15 cellular contexts compared by ENCODE assay signal in genomic region chr15:60799885-60800728, GRCh38.
A peak's percentile ranks its signal among the peaks of the same experiment; 100 is the strongest.
DNase-seq lines count a peak whose midpoint lies in the region; ATAC-seq and TF ChIP-seq lines count a peak whose summit lies in the region.
"Had no signal": no experiment of that assay in that cellular context is flagged by ENCODE, and none has a peak within 500 bp of the region (broad histone marks: within the 10 kb centered on the region; RNA-seq: fewer than 3 reads in every experiment).

No MANE protein-coding gene starts in this region.

- H3K4me3 ChIP-seq in AG10803 (ENCODE audit: low read length) = no peak overlapping the region
- H3K4me3 ChIP-seq in Loucy (ENCODE audit: low read length, poor library complexity, severe bottlenecking) = no peak overlapping the region
- no peak overlapping the region for H3K4me3 ChIP-seq in adrenal gland
- H3K4me3 ChIP-seq in mucosa of descending colon = no peak overlapping the region
- no peak overlapping the region for H3K4me3 ChIP-seq in mammary epithelial cell (replicated peaks in 1 of 3; ENCODE audit: insufficient read depth in 1 of 3, low read depth in 2 of 3, low read length in 3 of 3)
- H3K4me3 ChIP-seq: cardiac muscle cell, GM12878 had no signal

- H3K9ac ChIP-seq in Loucy (ENCODE audit: low read depth, low read length, poor library complexity, severe bottlenecking) (no peak overlapping the region), mammary epithelial cell (ENCODE audit: insufficient read depth, low read length) (no peak overlapping the region)

- no peaks in the 10 kb centered on the region for H3K4me1 Mint-ChIP-seq in CD14-positive monocyte

- peak overlapping the region in 3 of 5 donors; percentile 2 to 24 (median 19) for H3K27ac ChIP-seq in adrenal gland
- no peak overlapping the region for H3K27ac ChIP-seq in mammary epithelial cell (ENCODE audit: insufficient read depth, low read depth, low read length)
- H3K27ac ChIP-seq: cardiac muscle cell had no signal

- H3K4me1 ChIP-seq in Loucy (ENCODE audit: insufficient read depth, low read length, poor library complexity, severe bottlenecking) (peaks cover 22% of the 10 kb centered on the region), adrenal gland (replicated peaks in 1 of 2) (peaks cover 5 to 18% of the 10 kb centered on the region in 2 donors), mucosa of descending colon (ENCODE audit: low read depth) (no peaks in the 10 kb centered on the region), mammary epithelial cell (ENCODE audit: insufficient read depth, low read length) (no peaks in the 10 kb centered on the region)

- H3K4me2 ChIP-seq in Loucy (ENCODE audit: low read depth, low read length, poor library complexity, severe bottlenecking) = no peak overlapping the region
- no peak overlapping the region for H3K4me2 ChIP-seq in mammary epithelial cell (ENCODE audit: insufficient read depth, low read depth, low read length)

- peak; percentile 52 for ATAC-seq in mucosa of descending colon
- ATAC-seq: GM12878 had no signal

- H2AFZ ChIP-seq in Loucy (ENCODE audit: low read length) = peak overlapping the region; percentile 26
- no peak overlapping the region for H2AFZ ChIP-seq in mammary epithelial cell (ENCODE audit: low read depth, low read length)

- intact Hi-C loops in adrenal gland (cut with DNase I) (no loop called here), mucosa of descending colon (cut with DNase I, micrococcal nuclease) (no loop called here), mammary epithelial cell (cut with micrococcal nuclease) (loop anchor here (10.0 kb wide), 1 partner anchor 205 kb away; no protein-coding TSS in a partner anchor), CD14-positive monocyte (cut with micrococcal nuclease) (no loop called here)

- H3F3A ChIP-seq in Loucy (ENCODE audit: low read depth) = no peaks in the 10 kb centered on the region

- CTCF ChIA-PET in mammary epithelial cell (lab: Charles Lee; ENCODE audit: low non-redundant PET) = no interaction called here

- no peak for TF ChIP-seq POLR2A in adrenal gland (IDR thresholded peaks at IDR 0.05)

- H3K36me3 Mint-ChIP-seq in CD14-positive monocyte = no peaks in the 10 kb centered on the region
- H3K36me3 Mint-ChIP-seq: type B pancreatic cell had no signal

- BruUV-seq in mammary epithelial cell (replicated peaks; lab: Mats Ljungman, UMichigan) = no TSS peak

- H3K9me2 ChIP-seq in Loucy (replicated peaks; ENCODE audit: low read depth, low read length) = no peaks in the 10 kb centered on the region

- dilution Hi-C loops in mammary epithelial cell (cut with HindIII; ENCODE audit: low sequenced_read_pairs) = loop anchor here (5.0 kb wide), 1 partner anchor 52 kb away; no protein-coding TSS in a partner anchor

- H3K36me3 ChIP-seq in Loucy (ENCODE audit: insufficient read depth, low read length) (no peaks in the 10 kb centered on the region), adrenal gland (replicated peaks in 1 of 2) (no peaks in the 10 kb centered on the region), mucosa of descending colon (ENCODE audit: low read depth) (no peaks in the 10 kb centered on the region), mammary epithelial cell (ENCODE audit: insufficient read depth, low read length) (no peaks in the 10 kb centered on the region)
- H3K36me3 ChIP-seq: cardiac muscle cell had no signal

- H4K20me1 ChIP-seq in Loucy (ENCODE audit: insufficient read depth, low read length, poor library complexity, severe bottlenecking) (no peaks in the 10 kb centered on the region), mammary epithelial cell (ENCODE audit: insufficient read depth, low read length) (no peaks in the 10 kb centered on the region)

- H3K4me3 Mint-ChIP-seq in CD14-positive monocyte = no peak overlapping the region
- H3K4me3 Mint-ChIP-seq: type B pancreatic cell had no signal

- in situ Hi-C loops in mammary epithelial cell (cut with MboI; ENCODE audit: low sequenced_read_pairs in 2 of 2) = no loop called here

- peaks cover 1 to 3% (median 2%) of the 10 kb centered on the region in 3 donors for H3K27me3 Mint-ChIP-seq in CD14-positive monocyte (ENCODE audit: low read depth in 3 of 3)

- 65 to 82% (median 79%) methylated on average over 9 of the region's 9 CpGs for WGBS in adrenal gland, 4 donors
- 67% methylated on average over 9 of the region's 9 CpGs for WGBS in mammary epithelial cell (ENCODE audit: low coverage, missing lambda C conversion rate)

- H3K9me3 Mint-ChIP-seq in CD14-positive monocyte = peaks cover 0 to 3% (median 0%) of the 10 kb centered on the region in 7 donors

- TF ChIP-seq CTCF in AG10803 (conservative IDR thresholded peaks at IDR 0.05; ENCODE audit: low read length) (no peak), Loucy (conservative IDR thresholded peaks at IDR 0.05; ENCODE audit: low read length) (no peak), adrenal gland (IDR thresholded peaks at IDR 0.05) (no peak), mucosa of descending colon (IDR thresholded peaks at IDR 0.05) (no peak), mammary epithelial cell (conservative IDR thresholded peaks at IDR 0.05 in 1 of 2, IDR thresholded peaks at IDR 0.05 in 1 of 2; ENCODE audit: extremely low read depth in 1 of 2, insufficient read depth in 1 of 2, low read depth in 1 of 2, low read length in 2 of 2) (no peak), CD14-positive monocyte (IDR thresholded peaks at IDR 0.05) (no peak)

- H3K79me2 ChIP-seq in Loucy (ENCODE audit: insufficient read depth, low read length) (peaks cover 11% of the 10 kb centered on the region; the same call in 1 of the 2 replicates), mammary epithelial cell (ENCODE audit: insufficient read depth, low read length) (no peaks in the 10 kb centered on the region)

- H3K27ac Mint-ChIP-seq in CD14-positive monocyte = no peak overlapping the region
- H3K27ac Mint-ChIP-seq: type B pancreatic cell had no signal

- DNase-seq in AG10803 (ENCODE audit: low read depth) (peak; percentile 62), adrenal gland (no peak), mucosa of descending colon (no peak), mammary epithelial cell (no peak), Ammon's horn (ENCODE audit: low spot score) (no peak), CD14-positive monocyte (ENCODE audit: low spot score) (no peak), iPS-NIHi11 (ENCODE audit: low spot score) (no peak)
- DNase-seq: C1 segment of cervical spinal cord; glutamatergic neuron; NCI-H1105; NK-92 treated with Interleukin-12 subunit alpha and Interleukin-12 subunit beta, amount 100 ng/mL, for 24 hours had no signal

- peaks cover under 1% of the 10 kb centered on the region; the same call in 1 of the 2 replicates for H3K9me3 ChIP-seq in Loucy (ENCODE audit: insufficient read depth, low read depth, low read length)
- H3K9me3 ChIP-seq in adrenal gland (replicated peaks in 1 of 3) = no peaks in the 10 kb centered on the region
- H3K9me3 ChIP-seq in mucosa of descending colon = no peaks in the 10 kb centered on the region
- no peaks in the 10 kb centered on the region for H3K9me3 ChIP-seq in mammary epithelial cell (replicated peaks; ENCODE audit: insufficient read depth, low read length)

- no peaks in the 10 kb centered on the region for H3K27me3 ChIP-seq in Loucy (ENCODE audit: insufficient read depth, low read length, poor library complexity, severe bottlenecking)
- H3K27me3 ChIP-seq in adrenal gland = no peaks in the 10 kb centered on the region
- H3K27me3 ChIP-seq in mammary epithelial cell (ENCODE audit: insufficient read depth, low read length) = peaks cover 2% of the 10 kb centered on the region
